ENCODE assay signal across 21 cellular contexts in genomic region chr12:18926188-18926587, GRCh38.
"Had no signal": no experiment of that assay in that cellular context is flagged by ENCODE, and none has a peak within 500 bp of the region (broad histone marks: within the 10 kb centered on the region; RNA-seq: fewer than 3 reads in every experiment).

No MANE protein-coding gene starts in this region.

- H3K4me3 ChIP-seq: coronary artery, heart left ventricle, prostate gland, right lobe of liver, spleen, testis, transverse colon had no signal

- FAIRE-seq: endothelial cell of umbilical vein had no signal

- DNase-seq: effector CD4-positive, alpha-beta T cell; endodermal cell; erythroblast; foreskin keratinocyte; heart left ventricle; hippocampal formation; kidney glomerular epithelial cell; mesendoderm; naive B cell; right lobe of liver; spleen; stimulated activated CD4-positive, alpha-beta T cell treated with anti-CD3 and anti-CD28 coated beads, Interleukin-2, amount 100 ng/mL, for 24 hours; stimulated activated CD4-positive, alpha-beta T cell treated with anti-CD3 and anti-CD28 coated beads, Interleukin-4, amount 100 ng/mL, for 4 hours; stimulated activated naive B cell treated with anti-CD40 and anti-IgM and Interleukin-4, amounts not matched to agents 10 μg/mL and 1 μg/mL and 100 μg/mL, for 72 hours; stimulated activated naive CD8-positive, alpha-beta T cell treated with anti-CD3 and anti-CD28 coated beads, Interleukin-15, amount 100 ng/mL, for 72 hours; testis; transverse colon had no signal

- H3K27ac ChIP-seq: coronary artery, foreskin keratinocyte, heart left ventricle, parathyroid adenoma, prostate gland, right lobe of liver, spleen, testis, transverse colon had no signal

- H3K27me3 ChIP-seq: foreskin keratinocyte, heart left ventricle, right lobe of liver, spleen, testis, transverse colon had no signal

- H3K4me1 ChIP-seq: foreskin keratinocyte, heart left ventricle, parathyroid adenoma, prostate gland, right lobe of liver, spleen, testis, transverse colon had no signal

- H3K36me3 ChIP-seq: heart left ventricle, prostate gland, right lobe of liver, spleen, transverse colon had no signal

- H3K9me3 ChIP-seq: heart left ventricle, prostate gland, right lobe of liver, testis, transverse colon had no signal
